ENCODE assay signal across 27 cellular contexts in genomic region chr17:69170377-69170776, GRCh38. TPM values are rescaled to one million over a fixed set of nuclear protein-coding genes. Genes with fewer than 3 reads are reported as not detected.
DNase-seq lines count a peak whose midpoint lies in the region; TF ChIP-seq lines count a peak whose summit lies in the region.
"Had no signal": no experiment of that assay in that cellular context is flagged by ENCODE, and none has a peak within 500 bp of the region (broad histone marks: within the 10 kb centered on the region; RNA-seq: fewer than 3 reads in every experiment).

No MANE protein-coding gene starts in this region.

- TF ChIP-seq POLR2A in esophagus muscularis mucosa (IDR thresholded peaks at IDR 0.05; ENCODE audit: low read depth): no peak

- peaks cover 0 to 5% (median 0%) of the 10 kb centered on the region in 4 donors for H3K36me3 ChIP-seq in esophagus muscularis mucosa
- H3K36me3 ChIP-seq: neutrophil, prostate gland, uterus had no signal

- POLR2A ChIA-PET in RWPE1 (lab: Yijun Ruan, JAX; ENCODE audit: low non-redundant PET): no interaction called here

- no peak for TF ChIP-seq EP300 in esophagus muscularis mucosa (IDR thresholded peaks at IDR 0.05)

- no peak overlapping the region for H3K27ac ChIP-seq in esophagus muscularis mucosa (replicated peaks in 1 of 4)
- H3K27ac ChIP-seq in RWPE1: no peak overlapping the region
- H3K27ac ChIP-seq: neutrophil, prostate gland, testis, uterus had no signal

- no peak overlapping the region for H3K4me3 ChIP-seq in fibroblast of villous mesenchyme (ENCODE audit: low read depth, low read length)
- H3K4me3 ChIP-seq in esophagus muscularis mucosa: no peak overlapping the region
- H3K4me3 ChIP-seq: GM23338, prostate gland, testis, uterus had no signal

- CTCF ChIA-PET in RWPE1 (lab: Yijun Ruan, JAX): no interaction called here

- no peaks in the 10 kb centered on the region for H3K27me3 ChIP-seq in esophagus muscularis mucosa
- H3K27me3 ChIP-seq: neutrophil, testis, uterus had no signal

- intact Hi-C loops in esophagus muscularis mucosa (cut with DNase I): no loop called here

- DNase-seq in EH (ENCODE audit: low read depth) (peak; percentile 8), MV-4-11 (lab: John Stamatoyannopoulos, UW) (peak; percentile 96), SIG-M5 treated with dmso at 0.1 percent for 504 hours (lab: John Stamatoyannopoulos, UW; ENCODE audit: unreplicated experiment) (peak; percentile 67), fibroblast of villous mesenchyme (ENCODE audit: low read depth) (peak; percentile 14), esophagus muscularis mucosa (ENCODE audit: extremely low spot score) (no peak), RWPE1 (ENCODE audit: low spot score) (no peak)
- no peak for DNase-seq in stimulated activated naive CD4-positive, alpha-beta T cell (lab: John Stamatoyannopoulos, UW)
- DNase-seq: activated CD4-positive, alpha-beta memory T cell treated with anti-CD3 and anti-CD28 coated beads for 36 hours; activated CD8-positive, alpha-beta memory T cell treated with anti-CD3 and anti-CD28 coated beads, Interleukin-2, amount 50 U/mL, for 48 hours; amygdala; CD4-positive, alpha-beta T cell; DMS 273 treated with DMSO at 0.1 percent for 48 hours; effector memory CD8-positive, alpha-beta T cell; HFFc6; hippocampal formation; immature natural killer cell; NCI-H1417; NCI-H2029 treated with DMSO at 0.1 percent for 48 hours; NCI-H2227 treated with DMSO at 0.1 percent for 48 hours; NCI-H69; stimulated activated naive CD8-positive, alpha-beta T cell treated with anti-CD3 and anti-CD28 coated beads, Interleukin-15, Interleukin-2, amounts not matched to agents 100 U/mL and 50 U/mL, for 24 hours; testis; uterus had no signal

- H3K9me3 ChIP-seq in esophagus muscularis mucosa: no peaks in the 10 kb centered on the region
- H3K9me3 ChIP-seq: neutrophil, prostate gland, testis, uterus had no signal

- TF ChIP-seq CTCF in fibroblast of villous mesenchyme (IDR thresholded peaks at IDR 0.05; ENCODE audit: insufficient read depth, low read depth, low read length): no peak
- no peak for TF ChIP-seq CTCF in esophagus muscularis mucosa (IDR thresholded peaks at IDR 0.05)
- TF ChIP-seq CTCF in RWPE1 (conservative IDR thresholded peaks at IDR 0.05; ENCODE audit: low read depth): no peak

- no peaks in the 10 kb centered on the region for H3K4me1 ChIP-seq in esophagus muscularis mucosa
- H3K4me1 ChIP-seq: prostate gland, uterus had no signal

RNA-seq across cellular contexts. Expression of gene ABCA6, which starts 28.7 kb away (rescaled TPM):
- total RNA-seq in fibroblast of villous mesenchyme: 3.9 and 6.4 TPM in 2 replicates
- total RNA-seq in esophagus muscularis mucosa: 10 to 100 TPM; 45.1 to 85.1 (median 47.2) TPM
- total RNA-seq: activated CD4-positive, alpha-beta memory T cell treated with anti-CD3 and anti-CD28 coated beads for 36 hours; GM23338 had no signal

RNA-seq across cellular contexts. Expression of gene ABCA10, which starts 58.2 kb away (rescaled TPM):
- total RNA-seq in fibroblast of villous mesenchyme (0.43 and 0.64 TPM in 2 replicates), esophagus muscularis mucosa (1 to 10 TPM; 2.5 to 4.2 (median 3.4) TPM)
- total RNA-seq: GM23338, LHCN-M2 had no signal

Comparison
In these comparisons a context has a peak if more than half of its experiments do, and no peak if none do; other contexts are left out.
1. DNase-seq: peak in EH (single experiment), MV-4-11 (single experiment), SIG-M5 treated with dmso at 0.1 percent for 504 hours (single experiment) and fibroblast of villous mesenchyme (single experiment); none in esophagus muscularis mucosa (single experiment), RWPE1 (single experiment) and stimulated activated naive CD4-positive, alpha-beta T cell (0 of 6).